ENCODE assay signal across 9 cellular contexts in the genomic region with DNA sequence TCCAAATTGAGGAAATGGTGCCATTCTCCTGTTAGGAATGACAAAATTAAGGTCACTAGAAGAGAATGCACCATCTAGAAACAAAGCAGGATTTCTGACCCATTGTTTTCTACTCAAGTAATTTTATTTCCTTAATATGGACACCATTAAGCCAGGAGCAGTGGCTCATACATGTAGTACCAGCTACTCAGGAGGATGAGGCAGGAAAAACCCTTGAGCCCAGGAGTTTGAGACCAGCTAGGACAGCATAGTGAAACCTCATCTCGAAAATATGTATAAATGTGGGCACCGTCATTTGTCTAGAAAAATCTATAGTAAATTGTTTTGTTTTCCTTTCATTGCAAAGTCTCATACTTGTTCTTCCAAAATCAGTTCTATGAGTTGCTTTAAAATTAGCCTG. TPM values are rescaled to one million over a fixed set of nuclear protein-coding genes. Genes with fewer than 3 reads are reported as not detected.
DNase-seq lines count a peak whose midpoint lies in the region; ATAC-seq, FAIRE-seq and TF ChIP-seq lines count a peak whose summit lies in the region.
"Had no signal": no experiment of that assay in that cellular context is flagged by ENCODE, and none has a peak within 500 bp of the region (broad histone marks: within the 10 kb centered on the region; RNA-seq: fewer than 3 reads in every experiment).

No MANE protein-coding gene starts in this region.

- H3K27ac ChIP-seq in adrenal gland = peak overlapping the region in 3 of 5 donors; percentile 47 to 66 (median 61)
- H3K27ac ChIP-seq in muscle layer of colon (ENCODE audit: low read depth, low read length) = peak overlapping the region; percentile 44

- no peaks in the 10 kb centered on the region for H3K4me1 Mint-ChIP-seq in CD14-positive monocyte

- H3K36me3 ChIP-seq in adrenal gland (replicated peaks in 1 of 2) (no peaks in the 10 kb centered on the region), muscle layer of colon (ENCODE audit: insufficient read depth, low read length) (no peaks in the 10 kb centered on the region)

- no peak for ATAC-seq in GM18520 (IDR thresholded peaks at IDR 0.05; ENCODE audit: unreplicated experiment)
- no peak for ATAC-seq in HG02623 (IDR thresholded peaks at IDR 0.05; ENCODE audit: unreplicated experiment)
- no peak for ATAC-seq in GM19395 (IDR thresholded peaks at IDR 0.05; ENCODE audit: unreplicated experiment)

- H3K9me3 Mint-ChIP-seq in CD14-positive monocyte = no peaks in the 10 kb centered on the region

- FAIRE-seq in GM19239 (lab: Jason Lieb, UNC) = peak; percentile 91
- FAIRE-seq: D721Med had no signal

- TF ChIP-seq CTCF in adrenal gland (IDR thresholded peaks at IDR 0.05) (no peak), CD14-positive monocyte (IDR thresholded peaks at IDR 0.05) (no peak)

- H3K27ac Mint-ChIP-seq in CD14-positive monocyte = no peak overlapping the region

- H3K4me3 ChIP-seq in adrenal gland (peak overlapping the region in 1 of 4 donors; percentile 19), muscle layer of colon (ENCODE audit: low read depth in 1 of 2, low read length in 2 of 2) (peak overlapping the region in 1 of 2 donors; percentile 49)

- H3K4me1 ChIP-seq in adrenal gland (replicated peaks in 1 of 2) (peaks cover 0 to 7% of the 10 kb centered on the region in 2 donors), muscle layer of colon (ENCODE audit: insufficient read depth, low read length) (peaks cover 15% of the 10 kb centered on the region)

- intact Hi-C loops in adrenal gland (cut with DNase I) (no loop called here), CD14-positive monocyte (cut with micrococcal nuclease) (no loop called here)

- no peak for TF ChIP-seq POLR2A in adrenal gland (IDR thresholded peaks at IDR 0.05)

- H3K27me3 ChIP-seq in adrenal gland (no peaks in the 10 kb centered on the region), muscle layer of colon (ENCODE audit: control insufficient read depth in 1 of 2, insufficient read depth in 2 of 2, low read length in 2 of 2) (no peaks in the 10 kb centered on the region)

- 76 to 86% (median 80%) methylated on average over 2 of the region's 2 CpGs for WGBS in adrenal gland, 4 donors

- H3K27me3 Mint-ChIP-seq in CD14-positive monocyte (ENCODE audit: low read depth in 3 of 3) = no peaks in the 10 kb centered on the region

- H3K9ac ChIP-seq in muscle layer of colon (ENCODE audit: low read length) = no peak overlapping the region

- H3K4me3 Mint-ChIP-seq in CD14-positive monocyte = no peak overlapping the region

- DNase-seq in AG20443 (ENCODE audit: low spot score) (peak; percentile 9), GM19239 (ENCODE audit: insufficient read length, low spot score) (no peak), adrenal gland (no peak), CD14-positive monocyte (ENCODE audit: low spot score) (no peak)

- H3K9me3 ChIP-seq in adrenal gland (replicated peaks in 1 of 3) (no peaks in the 10 kb centered on the region), muscle layer of colon (ENCODE audit: low read length) (no peaks in the 10 kb centered on the region)

- peaks cover 2 to 22% of the 10 kb centered on the region in 2 donors for H3K36me3 Mint-ChIP-seq in CD14-positive monocyte

RNA-seq across cellular contexts. Expression of gene AP1G1, which starts 9.1 kb away (rescaled TPM):
- total RNA-seq in adrenal gland = 100 to 1,000 TPM in 3 of 8 donors, 10 to 100 TPM in 5; 63.8 to 132 (median 87.8) TPM
- polyA plus RNA-seq in adrenal gland = 10 to 100 TPM; 22.8 to 83.3 (median 26.9) TPM
- 10 to 100 TPM in 1 of 2 donors, 1 to 10 TPM in 1; 6.7 to 10.7 TPM for polyA plus RNA-seq in CD14-positive monocyte

RNA-seq across cellular contexts. Expression of gene ATXN1L, which starts 28.1 kb away (rescaled TPM):
- total RNA-seq in adrenal gland = 10 to 100 TPM; 14.9 to 27.1 (median 21.3) TPM
- 10 to 100 TPM in 1 of 3 donors, 1 to 10 TPM in 2; 4.9 to 14.5 (median 6.7) TPM for polyA plus RNA-seq in adrenal gland
- 10 to 100 TPM in 1 of 2 donors, 1 to 10 TPM in 1; 6.7 to 10.0 TPM for polyA plus RNA-seq in CD14-positive monocyte
